Comparison of ENCODE assay signal across 12 cellular contexts in the genomic region with DNA sequence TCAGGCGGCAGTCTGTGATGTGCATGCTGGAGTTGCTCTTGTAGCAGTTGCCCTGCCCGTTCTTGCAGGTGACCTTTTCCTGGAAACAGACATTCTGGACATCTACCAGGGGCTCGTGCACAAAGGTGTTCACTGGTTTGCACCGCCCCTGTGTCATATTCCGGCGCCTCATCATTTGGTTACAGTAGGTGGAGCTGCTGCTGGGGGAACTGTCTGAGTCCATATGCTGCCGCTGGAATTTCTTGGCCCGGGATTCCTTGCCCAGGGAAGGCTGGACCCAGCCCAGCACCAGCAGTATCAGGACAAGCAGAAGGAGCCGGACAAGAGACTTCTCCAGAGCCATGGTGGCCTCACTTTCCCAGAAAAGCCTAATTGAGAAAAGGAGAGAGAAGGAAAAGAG. TPM values are rescaled to one million over a fixed set of nuclear protein-coding genes. Genes with fewer than 3 reads are reported as not detected.
DNase-seq lines count a peak whose midpoint lies in the region; ATAC-seq and TF ChIP-seq lines count a peak whose summit lies in the region.
"Had no signal": no experiment of that assay in that cellular context is flagged by ENCODE, and none has a peak within 500 bp of the region (broad histone marks: within the 10 kb centered on the region; RNA-seq: fewer than 3 reads in every experiment).

No MANE protein-coding gene starts in this region.

- TF ChIP-seq CTCF in Caco-2 (IDR thresholded peaks at IDR 0.05; ENCODE audit: insufficient read depth in 1 of 2, low read depth in 1 of 2, low read length in 1 of 2, severe bottlenecking in 1 of 2, unreplicated experiment in 1 of 2) (peak in 1 of 2 experiments; percentile 5), lung (IDR thresholded peaks at IDR 0.05; ENCODE audit: control extremely low read depth, extremely low read depth) (no peak), spleen (IDR thresholded peaks at IDR 0.05 in 8 of 11, conservative IDR thresholded peaks at IDR 0.05 in 3 of 11) (no peak)

- no peak overlapping the region for H3K4me3 Mint-ChIP-seq in Caco-2 (ENCODE audit: unreplicated experiment)
- H3K4me3 Mint-ChIP-seq: activated naive CD4-positive, alpha-beta T cell treated with anti-CD3 and anti-CD28 coated beads, Interleukin-2, amount 10 ng/mL, durations not matched to agents 7 days and 5 days; T-cell had no signal

- peaks cover 48% of the 10 kb centered on the region for H3K4me1 ChIP-seq in Caco-2
- peaks cover 11 to 15% of the 10 kb centered on the region in 2 donors for H3K4me1 ChIP-seq in lung (ENCODE audit: control insufficient read depth in 2 of 2, insufficient read depth in 2 of 2, low read length in 2 of 2)
- H3K4me1 ChIP-seq in spleen = peaks cover 0 to 64% (median 36%) of the 10 kb centered on the region in 6 donors

- no peak for TF ChIP-seq POLR2A in spleen (IDR thresholded peaks at IDR 0.05)

- H3K27ac Mint-ChIP-seq in Caco-2 (ENCODE audit: unreplicated experiment) = peak overlapping the region; percentile 55
- H3K27ac Mint-ChIP-seq: activated naive CD4-positive, alpha-beta T cell treated with anti-CD3 and anti-CD28 coated beads, Interleukin-2, amount 10 ng/mL, durations not matched to agents 7 days and 5 days; T-cell had no signal

- 43 to 69% methylated on average over 9 of the region's 9 CpGs for WGBS in lung, 2 donors
- WGBS in spleen, 5 donors = 39 to 73% (median 66%) methylated on average over 5 to 9 of the region's 9 CpGs

- POLR2A ChIA-PET in Caco-2 (lab: Charles Lee) = no interaction called here

- no peak overlapping the region for H3K4me3 ChIP-seq in Caco-2 (ENCODE audit: low read depth, low read length)
- peak overlapping the region; percentile 55 for H3K4me3 ChIP-seq in lung
- H3K4me3 ChIP-seq in spleen = peak overlapping the region; percentile 23 to 71 (median 48)

- H3K27me3 ChIP-seq in Caco-2 (replicated peaks; ENCODE audit: control insufficient read depth, insufficient read depth, low read length) (no peaks in the 10 kb centered on the region), lung (ENCODE audit: control insufficient read depth, insufficient read depth) (no peaks in the 10 kb centered on the region), spleen (replicated peaks in 1 of 7) (no peaks in the 10 kb centered on the region)

- peaks cover 42% of the 10 kb centered on the region for H3K4me1 Mint-ChIP-seq in Caco-2 (ENCODE audit: low read depth, unreplicated experiment)

- peak; percentile 53 for ATAC-seq in lung (ENCODE audit: insufficient read depth, low FRiP score)
- ATAC-seq: T-cell had no signal

- intact Hi-C loops in Caco-2 (cut with micrococcal nuclease; ENCODE audit: unreplicated experiment) = loop anchor here (5.0 kb wide), 1 partner anchor 104 kb away; no protein-coding TSS in a partner anchor
- intact Hi-C loops in spleen (cut with DNase I; ENCODE audit: low total_unique reads) = no loop called here

- H3K36me3 ChIP-seq in Caco-2 (ENCODE audit: control insufficient read depth, insufficient read depth, low read length) (no peaks in the 10 kb centered on the region), lung (ENCODE audit: control insufficient read depth in 2 of 2, insufficient read depth in 2 of 2, low read length in 2 of 2) (no peaks in the 10 kb centered on the region), spleen (no peaks in the 10 kb centered on the region)

- H3K9me3 ChIP-seq in Caco-2 (no peaks in the 10 kb centered on the region), lung (ENCODE audit: control insufficient read depth in 2 of 2, insufficient read depth in 1 of 2, low read length in 1 of 2) (no peaks in the 10 kb centered on the region), spleen (no peaks in the 10 kb centered on the region)

- BruUV-seq in Caco-2 (replicated peaks; lab: Mats Ljungman, UMichigan) = no TSS peak

- DNase-seq in Caco-2 (no peak), dermis blood vessel endothelial cell (peak; percentile 34), lung (ENCODE audit: low spot score) (peak; percentile 75), spleen (no peak), NCI-H446 treated with DMSO at 0.1 percent for 48 hours (lab: John Stamatoyannopoulos, UW) (no peak), NOMO-1 treated with dmso at 0.1 percent for 144 hours (lab: John Stamatoyannopoulos, UW; ENCODE audit: unreplicated experiment) (no peak)
- no peak for DNase-seq in central memory CD4-positive, alpha-beta T cell
- DNase-seq in stimulated activated CD8-positive, alpha-beta memory T cell treated with anti-CD3 and anti-CD28 coated beads, Interleukin-4, amount 100 ng/mL, for 48 hours = no peak
- DNase-seq: activated naive CD4-positive, alpha-beta T cell treated with anti-CD3 and anti-CD28 coated beads, Interleukin-2, amount 10 ng/mL, durations not matched to agents 7 days and 5 days; NCI-H1694 treated with DMSO at 0.1 percent for 48 hours; stimulated activated naive CD4-positive, alpha-beta T cell; T-cell had no signal

- CTCF ChIA-PET in Caco-2 (lab: Charles Lee) = no interaction called here

- peak overlapping the region; percentile 68 to 92 for H3K27ac ChIP-seq in lung (ENCODE audit: low read depth in 1 of 2, low read length in 1 of 2)
- peak overlapping the region; percentile 8 to 87 (median 82) for H3K27ac ChIP-seq in spleen

- no peaks in the 10 kb centered on the region for H3K27me3 Mint-ChIP-seq in Caco-2 (ENCODE audit: insufficient read depth, unreplicated experiment)

- no peaks in the 10 kb centered on the region for H3K9me3 Mint-ChIP-seq in Caco-2 (ENCODE audit: unreplicated experiment)
- H3K9me3 Mint-ChIP-seq: activated naive CD4-positive, alpha-beta T cell treated with anti-CD3 and anti-CD28 coated beads, Interleukin-2, amount 10 ng/mL, durations not matched to agents 7 days and 5 days; T-cell had no signal

- H3K36me3 Mint-ChIP-seq in Caco-2 (ENCODE audit: insufficient read depth, unreplicated experiment) = no peaks in the 10 kb centered on the region
- H3K36me3 Mint-ChIP-seq: activated naive CD4-positive, alpha-beta T cell treated with anti-CD3 and anti-CD28 coated beads, Interleukin-2, amount 10 ng/mL, durations not matched to agents 7 days and 5 days; T-cell had no signal

RNA-seq across cellular contexts. Expression of a gene that starts 0.9 kb away (rescaled TPM):
- total RNA-seq in Caco-2 (2022) (1.2 and 1.5 TPM in 2 replicates), dermis blood vessel endothelial cell (28.6 and 64.0 TPM in 2 replicates), lung (100 to 1,000 TPM; 511 to 773 TPM), spleen (100 to 1,000 TPM; 145 to 497 (median 339) TPM)
- polyA plus RNA-seq in lung (1,000 to 10,000 TPM; 1,226 to 1,326 TPM), spleen (100 to 1,000 TPM in 1 of 3 donors, 10 to 100 TPM in 2; 61.9 to 151 (median 79.0) TPM)

RNA-seq across cellular contexts. Expression of a gene that starts 20.7 kb away (rescaled TPM):
- total RNA-seq in Caco-2 (2022) (not detected in 2 replicates), dermis blood vessel endothelial cell (0.14 and 0.17 TPM in 2 replicates), lung (10 to 100 TPM in 1 of 2 donors, 1 to 10 TPM in 1; 8.1 to 15.9 TPM), spleen (100 to 1,000 TPM in 2 of 7 donors, 10 to 100 TPM in 5; 15.2 to 162 (median 40.5) TPM)
- polyA plus RNA-seq in lung (10 to 100 TPM in 1 of 2 donors, 1 to 10 TPM in 1; 5.1 to 37.2 TPM), spleen (100 to 1,000 TPM in 1 of 3 donors, 10 to 100 TPM in 2; 45.4 to 193 (median 63.6) TPM)

RNA-seq across cellular contexts. Expression of a gene that starts 33.5 kb away (rescaled TPM):
- total RNA-seq in Caco-2 (2022) (not detected in 2 replicates), dermis blood vessel endothelial cell (not detected in 2 replicates), lung (not detected), spleen (not detected)
- polyA plus RNA-seq in lung (under 1 TPM in 1 of 2 donors, not detected in 1; 0.09 TPM), spleen (not detected)
- total RNA-seq: T-cell had no signal

RNA-seq across cellular contexts. Expression of a gene that starts 56.0 kb away (rescaled TPM):
- total RNA-seq in Caco-2 (2022) = not detected in 2 replicates
- not detected in 2 replicates for total RNA-seq in dermis blood vessel endothelial cell
- not detected for total RNA-seq in lung
- polyA plus RNA-seq in lung = not detected
- total RNA-seq in spleen = not detected
- under 1 TPM in 1 of 3 donors, not detected in 2; 0.24 TPM for polyA plus RNA-seq in spleen
- total RNA-seq: T-cell had no signal

Comparison
In these comparisons a context has a peak if more than half of its experiments do, and no peak if none do; other contexts are left out.
1. DNase-seq: peak in dermis blood vessel endothelial cell (single experiment) and lung (single experiment); none in Caco-2 (0 of 2), spleen (single experiment), NCI-H446 treated with DMSO at 0.1 percent for 48 hours (single experiment), central memory CD4-positive, alpha-beta T cell (single experiment), NOMO-1 treated with dmso at 0.1 percent for 144 hours (single experiment) and stimulated activated CD8-positive, alpha-beta memory T cell treated with anti-CD3 and anti-CD28 coated beads, Interleukin-4, amount 100 ng/mL, for 48 hours (single experiment).
2. RNA of a gene that starts 0.9 kb away (total RNA-seq): 511 to 773 TPM in lung, 145 to 497 TPM in spleen and 28.6 to 64.0 TPM in dermis blood vessel endothelial cell; 1.2 to 1.5 TPM in Caco-2; every median in the first group is over 10 times any median in the second.